8 cellular contexts compared by ENCODE assay signal in the genomic region with DNA sequence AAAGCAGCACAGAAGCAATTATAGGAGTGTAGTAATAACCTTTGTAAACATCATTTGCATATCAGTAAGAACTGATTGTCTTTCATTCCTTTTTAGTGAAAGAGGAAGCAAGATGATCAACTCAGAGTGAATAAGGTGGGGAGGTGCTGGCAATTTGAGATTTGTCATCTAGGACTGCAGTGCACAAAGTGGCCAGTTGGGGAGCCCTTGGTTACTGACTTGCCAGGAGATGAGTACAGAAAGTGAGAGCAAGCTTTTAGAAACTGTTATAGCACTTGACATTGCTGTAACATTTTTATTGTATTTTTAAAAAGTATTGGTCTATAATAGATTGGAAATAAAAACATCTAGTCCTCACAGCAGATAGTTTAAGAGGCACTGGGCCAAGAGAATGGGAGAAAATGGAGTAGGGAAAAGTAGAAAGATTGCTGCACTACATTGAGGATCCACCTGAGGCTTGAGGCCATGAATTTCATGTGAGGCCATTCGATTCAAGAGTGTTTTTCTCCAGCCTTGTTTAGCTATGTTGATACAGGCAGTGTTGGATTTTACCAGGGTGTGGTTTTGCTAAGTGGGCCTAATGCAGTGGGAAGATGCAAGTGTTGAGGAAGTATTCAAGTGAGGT. TPM values are rescaled to one million over a fixed set of nuclear protein-coding genes. Genes with fewer than 3 reads are reported as not detected.
DNase-seq lines count a peak whose midpoint lies in the region; ATAC-seq, FAIRE-seq and TF ChIP-seq lines count a peak whose summit lies in the region.

No MANE protein-coding gene starts in this region.

- no peaks in the 10 kb centered on the region for H3K27me3 ChIP-seq in thyroid gland

- H3K36me3 ChIP-seq in thyroid gland: no peaks in the 10 kb centered on the region

- DNase-seq in GM12892 (ENCODE audit: insufficient read length): peak; percentile 40
- DNase-seq in NCI-H1092 treated with DMSO at 0.1 percent for 48 hours (lab: John Stamatoyannopoulos, UW): peak; percentile 43
- peak; percentile 30 for DNase-seq in activated CD4-positive, alpha-beta T cell treated with anti-CD3 and anti-CD28 coated beads for 1 hour
- DNase-seq in dedifferentiated amniotic fluid mesenchymal stem cell (ENCODE audit: extremely low spot score): peak; percentile 53
- DNase-seq in mucosa of gallbladder (ENCODE audit: low spot score): peak; percentile 42
- DNase-seq in thyroid gland: peak; percentile 53 to 59

- peak; percentile 78 for FAIRE-seq in A204.1 (lab: Jason Lieb, UNC)
- FAIRE-seq in GM12892 (lab: Jason Lieb, UNC): peak; percentile 88

- H3K9me3 ChIP-seq in thyroid gland: no peaks in the 10 kb centered on the region

- H3K27ac ChIP-seq in thyroid gland: no peak overlapping the region

- WGBS in thyroid gland, 2 donors: 54 to 56% methylated on average over 1 of the region's 1 CpG

- H3K4me1 ChIP-seq in thyroid gland: no peaks in the 10 kb centered on the region

- TF ChIP-seq POLR2A in GM12892 (IDR thresholded peaks at IDR 0.05; ENCODE audit: low read depth, low read length) (no peak), thyroid gland (IDR thresholded peaks at IDR 0.05) (no peak)

- intact Hi-C loops in thyroid gland (cut with DNase I): no loop called here

- peak; percentile 54 to 84 (median 64) for TF ChIP-seq CTCF in thyroid gland (IDR thresholded peaks at IDR 0.05)

- H3K4me3 ChIP-seq in thyroid gland (replicated peaks in 1 of 3): no peak overlapping the region

- peak; percentile 96 for ATAC-seq in HG02678 (IDR thresholded peaks at IDR 0.05; ENCODE audit: unreplicated experiment)

RNA-seq across cellular contexts. Expression of a gene that starts 47.9 kb away (rescaled TPM):
- not detected for polyA plus RNA-seq in GM12892 (2012; ENCODE audit: missing spikeins)
- 0.20 TPM for total RNA-seq in mucosa of gallbladder
- total RNA-seq in thyroid gland: 1 to 10 TPM in 1 of 4 donors, under 1 TPM in 2, not detected in 1; 0.29 to 1.8 (median 0.56) TPM
